Comparison of ENCODE assay signal across 14 cellular contexts in the genomic region with DNA sequence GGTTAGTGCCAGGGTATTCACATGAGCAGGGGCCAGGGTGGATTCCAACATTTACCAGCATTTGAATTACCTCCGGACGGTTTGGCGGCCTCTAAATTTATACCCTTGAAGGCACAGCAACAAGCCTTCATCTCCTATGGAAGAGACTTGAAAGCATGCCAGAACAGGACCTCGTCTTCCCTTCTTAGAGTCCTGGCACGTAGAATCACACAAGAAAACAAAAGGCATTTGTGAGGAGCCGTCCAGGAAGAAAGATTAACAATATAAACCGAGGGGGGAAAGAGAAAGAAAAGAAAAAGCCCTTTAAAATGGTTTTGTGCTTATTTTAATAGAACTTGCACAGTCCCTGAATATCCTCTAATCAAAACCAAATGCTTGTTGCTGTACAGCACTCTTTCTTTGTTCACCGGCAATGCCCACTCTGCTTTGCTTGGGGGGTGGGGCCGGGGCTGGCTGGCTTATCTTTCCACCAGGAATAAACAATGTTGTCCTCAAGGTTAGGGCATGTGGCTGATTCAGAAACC.
DNase-seq lines count a peak whose midpoint lies in the region; ATAC-seq, FAIRE-seq and TF ChIP-seq lines count a peak whose summit lies in the region.
"Had no signal": no experiment of that assay in that cellular context is flagged by ENCODE, and none has a peak within 500 bp of the region (broad histone marks: within the 10 kb centered on the region; RNA-seq: fewer than 3 reads in every experiment).

No MANE protein-coding gene starts in this region.

- DNase-seq in H4 (ENCODE audit: low spot score) (peak; percentile 60), adipocyte (ENCODE audit: low read depth) (peak; percentile 14), right cardiac atrium (peak; percentile 11 to 62 (median 53)), H54 (ENCODE audit: insufficient read length, low spot score) (no peak), COLO668 (lab: John Stamatoyannopoulos, UW; ENCODE audit: unreplicated experiment) (no peak)
- DNase-seq: activated effector memory CD4-positive, alpha-beta T cell treated with Interleukin-2 at 50 U/mL for 16 hours; COR-L47; H7; NCI-H2227 treated with DMSO at 0.1 percent for 48 hours; stimulated activated CD4-positive, alpha-beta T cell treated with anti-CD3 and anti-CD28 coated beads, Interleukin-15, amount 100 ng/mL, for 24 hours had no signal

- ATAC-seq in right cardiac atrium = peak in 1 of 2 donors; percentile 67
- ATAC-seq in HG02852 (IDR thresholded peaks at IDR 0.05; ENCODE audit: unreplicated experiment) = no peak
- ATAC-seq in GM21619 (IDR thresholded peaks at IDR 0.05; ENCODE audit: unreplicated experiment) = no peak

- no peak overlapping the region for H3K27ac ChIP-seq in right cardiac atrium (ENCODE audit: low read length)

- peak overlapping the region; percentile 44 for H3K4me2 ChIP-seq in skeletal muscle satellite cell (ENCODE audit: low read length)

- no peak for FAIRE-seq in H54 (lab: Jason Lieb, UNC)
- FAIRE-seq: GM18507 had no signal

- H3K4me3 ChIP-seq in adipocyte (ENCODE audit: low read length) (peak overlapping the region; percentile 74), right cardiac atrium (ENCODE audit: low read length) (peak overlapping the region; percentile 58), skeletal muscle satellite cell (ENCODE audit: low read length) (no peak overlapping the region)

- H3K9ac ChIP-seq in adipocyte (ENCODE audit: low read length) = peak overlapping the region; percentile 21
- no peak overlapping the region for H3K9ac ChIP-seq in skeletal muscle satellite cell (ENCODE audit: low read depth, low read length)

- no peaks in the 10 kb centered on the region for H3K27me3 ChIP-seq in adipocyte (replicated peaks; ENCODE audit: control insufficient read depth, insufficient read depth, low read length)
- H3K27me3 ChIP-seq in right cardiac atrium (ENCODE audit: control insufficient read depth, insufficient read depth) = no peaks in the 10 kb centered on the region
- no peaks in the 10 kb centered on the region for H3K27me3 ChIP-seq in skeletal muscle satellite cell (ENCODE audit: control insufficient read depth, insufficient read depth, low read length)

- H3K4me1 ChIP-seq in adipocyte (ENCODE audit: control insufficient read depth, insufficient read depth, low read length) = no peaks in the 10 kb centered on the region
- no peaks in the 10 kb centered on the region for H3K4me1 ChIP-seq in right cardiac atrium (ENCODE audit: control insufficient read depth, insufficient read depth, low read length)
- no peaks in the 10 kb centered on the region for H3K4me1 ChIP-seq in skeletal muscle satellite cell (ENCODE audit: control insufficient read depth, insufficient read depth, low read length)

- H3K9me3 ChIP-seq in adipocyte (ENCODE audit: control insufficient read depth, low read length) = no peaks in the 10 kb centered on the region
- no peaks in the 10 kb centered on the region for H3K9me3 ChIP-seq in right cardiac atrium (ENCODE audit: control insufficient read depth, low read length)
- no peaks in the 10 kb centered on the region for H3K9me3 ChIP-seq in skeletal muscle satellite cell (replicated peaks; ENCODE audit: low read length)

- TF ChIP-seq POLR2A in H54 (IDR thresholded peaks at IDR 0.05; ENCODE audit: low read depth, low read length) = no peak

- intact Hi-C loops in right cardiac atrium (cut with DNase I) = loop anchor here in 1 of 4 donors (10.0 kb wide), 1 partner anchor 888 kb away; no protein-coding TSS in a partner anchor

- WGBS in right cardiac atrium = 24% methylated on average over 9 of the region's 9 CpGs

- no peaks in the 10 kb centered on the region for H3K36me3 ChIP-seq in adipocyte (ENCODE audit: control insufficient read depth, insufficient read depth, low read length, severe bottlenecking)
- H3K36me3 ChIP-seq in skeletal muscle satellite cell (ENCODE audit: insufficient read depth, low read length) = no peaks in the 10 kb centered on the region

Comparison
In these comparisons a context has a peak if more than half of its experiments do, and no peak if none do; other contexts are left out.
1. DNase-seq: peak in H4 (single experiment), adipocyte (single experiment) and right cardiac atrium (3 of 3); none in H54 (single experiment) and COLO668 (single experiment).